Comparison of ENCODE assay signal across 15 cellular contexts in genomic region chr3:12957824-12958792, GRCh38.
A peak's percentile ranks its signal among the peaks of the same experiment; 100 is the strongest.
DNase-seq lines count a peak whose midpoint lies in the region; ATAC-seq lines count a peak whose summit lies in the region.
"Had no signal": no experiment of that assay in that cellular context is flagged by ENCODE, and none has a peak within 500 bp of the region (broad histone marks: within the 10 kb centered on the region; RNA-seq: fewer than 3 reads in every experiment).

No MANE protein-coding gene starts in this region.

- H3K36me3 Mint-ChIP-seq in activated naive CD4-positive, alpha-beta T cell treated with anti-CD3 and anti-CD28 coated beads, Interleukin-2, amount 50 U/mL, for 24 hours: no peaks in the 10 kb centered on the region
- peaks cover 4% of the 10 kb centered on the region for H3K36me3 Mint-ChIP-seq in activated naive CD4-positive, alpha-beta T cell treated with anti-CD3 and anti-CD28 coated beads for 36 hours (ENCODE audit: low read depth)
- H3K36me3 Mint-ChIP-seq in naive B cell: no peaks in the 10 kb centered on the region

- CTCF ChIA-PET in activated naive CD4-positive, alpha-beta T cell treated with anti-CD3 and anti-CD28 coated beads for 36 hours (lab: Charles Lee): interaction anchor here (1.2 to 3.5 kb wide), 2 partner anchors 26 to 37 kb away, joined by 3 to 14 read pairs; no protein-coding TSS in a partner anchor

- peak overlapping the region; percentile 68 for H3K27ac Mint-ChIP-seq in activated naive CD4-positive, alpha-beta T cell treated with anti-CD3 and anti-CD28 coated beads, Interleukin-2, amount 50 U/mL, for 24 hours
- H3K27ac Mint-ChIP-seq in activated naive CD4-positive, alpha-beta T cell treated with anti-CD3 and anti-CD28 coated beads for 36 hours: no peak overlapping the region
- H3K27ac Mint-ChIP-seq in naive B cell: peak overlapping the region; percentile 21 to 97 (median 87)

- no peaks in the 10 kb centered on the region for H3K9me3 Mint-ChIP-seq in activated naive CD4-positive, alpha-beta T cell treated with anti-CD3 and anti-CD28 coated beads, Interleukin-2, amount 50 U/mL, for 24 hours
- H3K9me3 Mint-ChIP-seq in activated naive CD4-positive, alpha-beta T cell treated with anti-CD3 and anti-CD28 coated beads for 36 hours: no peaks in the 10 kb centered on the region
- no peaks in the 10 kb centered on the region for H3K9me3 Mint-ChIP-seq in naive B cell

- no peak overlapping the region for H3K4me3 Mint-ChIP-seq in activated naive CD4-positive, alpha-beta T cell treated with anti-CD3 and anti-CD28 coated beads, Interleukin-2, amount 50 U/mL, for 24 hours
- no peak overlapping the region for H3K4me3 Mint-ChIP-seq in activated naive CD4-positive, alpha-beta T cell treated with anti-CD3 and anti-CD28 coated beads for 36 hours
- H3K4me3 Mint-ChIP-seq in naive B cell: peak overlapping the region in 7 of 8 donors; percentile 42 to 86 (median 81)

- peaks cover 88% of the 10 kb centered on the region for H3K4me1 Mint-ChIP-seq in activated naive CD4-positive, alpha-beta T cell treated with anti-CD3 and anti-CD28 coated beads, Interleukin-2, amount 50 U/mL, for 24 hours
- H3K4me1 Mint-ChIP-seq in activated naive CD4-positive, alpha-beta T cell treated with anti-CD3 and anti-CD28 coated beads for 36 hours (ENCODE audit: low read depth): peaks cover 85% of the 10 kb centered on the region
- peaks cover 84 to 98% (median 97%) of the 10 kb centered on the region in 3 donors for H3K4me1 Mint-ChIP-seq in naive B cell

- no peaks in the 10 kb centered on the region for H3K27me3 Mint-ChIP-seq in activated naive CD4-positive, alpha-beta T cell treated with anti-CD3 and anti-CD28 coated beads, Interleukin-2, amount 50 U/mL, for 24 hours
- no peaks in the 10 kb centered on the region for H3K27me3 Mint-ChIP-seq in activated naive CD4-positive, alpha-beta T cell treated with anti-CD3 and anti-CD28 coated beads for 36 hours (ENCODE audit: low read depth)
- no peaks in the 10 kb centered on the region for H3K27me3 Mint-ChIP-seq in naive B cell

- DNase-seq in activated naive CD4-positive, alpha-beta T cell treated with anti-CD3 and anti-CD28 coated beads for 36 hours: no peak
- no peak for DNase-seq in naive B cell
- no peak for DNase-seq in cortex of kidney (lab: John Stamatoyannopoulos, UW)
- DNase-seq in activated CD4-positive, CD25-positive, alpha-beta regulatory T cell treated with anti-CD3 and anti-CD28 coated beads, Interleukin-2, amount 50 U/mL, for 72 hours: no peak
- DNase-seq in NCI-H82 (lab: John Stamatoyannopoulos, UW): no peak
- DNase-seq: Caco-2; dermis blood vessel endothelial cell; GDM1; mucosa of descending colon; NCI-H1105 treated with DMSO at 0.1 percent for 48 hours; retina; stimulated activated CD4-positive, alpha-beta T cell treated with anti-CD3 and anti-CD28 coated beads, Interleukin-2, amount 100 ng/mL, for 48 hours had no signal

- peak overlapping the region; percentile 58 for H3K27ac ChIP-seq in cingulate gyrus (ENCODE audit: low read depth, low read length)
- H3K27ac ChIP-seq in temporal lobe (ENCODE audit: low read depth, low read length): peak overlapping the region; percentile 23

- intact Hi-C loops in activated naive CD4-positive, alpha-beta T cell treated with anti-CD3 and anti-CD28 coated beads for 36 hours (cut with micrococcal nuclease): no loop called here

- ATAC-seq in naive B cell (ENCODE audit: low read depth in 2 of 2): no peak
- ATAC-seq: mucosa of descending colon had no signal

Comparison
In these comparisons a context has a peak if more than half of its experiments do, and no peak if none do; other contexts are left out.
1. H3K4me3 Mint-ChIP-seq: peak in naive B cell (7 of 8); none in activated naive CD4-positive, alpha-beta T cell treated with anti-CD3 and anti-CD28 coated beads, Interleukin-2, amount 50 U/mL, for 24 hours (single experiment) and activated naive CD4-positive, alpha-beta T cell treated with anti-CD3 and anti-CD28 coated beads for 36 hours (single experiment).